Comparison of ENCODE assay signal across 1 cellular context in the genomic region with DNA sequence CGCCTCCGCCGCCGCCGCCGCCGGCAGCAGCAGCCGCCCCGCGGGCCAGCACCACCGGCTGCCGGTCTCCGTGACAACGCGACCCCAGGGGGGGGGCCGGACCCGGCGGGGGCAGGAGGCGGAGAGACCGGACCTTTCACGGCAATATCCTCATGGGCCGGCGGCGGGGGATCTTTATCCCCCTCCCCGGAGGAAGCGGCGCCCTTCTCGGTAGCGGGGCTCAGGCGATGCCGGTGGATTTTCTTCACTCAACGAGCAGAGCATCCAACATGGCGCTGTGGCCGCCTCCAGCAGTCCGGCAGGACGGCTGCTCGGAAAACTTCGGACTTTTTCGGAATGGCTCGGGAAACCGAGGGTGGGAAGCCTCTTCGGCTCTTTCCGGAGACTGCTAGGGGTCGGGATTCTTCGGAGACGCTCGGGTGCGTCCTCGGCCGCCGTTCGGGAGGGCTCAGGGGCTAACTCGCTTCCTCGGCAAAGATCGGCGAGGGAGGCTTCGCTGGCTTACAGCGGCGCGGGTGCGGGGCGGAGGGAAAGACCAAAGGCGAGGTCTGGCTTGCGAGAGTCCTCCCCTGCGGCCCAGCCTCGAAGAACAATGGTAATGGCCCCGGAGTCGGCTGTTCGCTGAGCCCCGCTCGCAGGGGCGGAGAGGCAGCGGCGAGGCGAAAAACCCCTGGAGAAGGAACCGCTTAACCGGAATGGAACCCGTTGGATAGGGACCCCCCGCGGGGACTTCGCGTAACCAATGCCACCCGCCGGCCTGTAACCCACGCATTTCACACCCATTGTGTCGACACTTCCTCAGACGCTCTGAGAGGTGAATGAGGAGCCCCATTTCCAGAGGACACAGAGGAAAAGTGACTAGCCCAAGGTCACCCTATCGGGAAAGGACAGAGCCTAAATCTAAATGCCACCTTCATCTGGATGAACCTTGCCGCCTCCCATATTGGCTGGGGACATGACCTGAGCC.
A peak's percentile ranks its signal among the peaks of the same experiment; 100 is the strongest.
TF ChIP-seq lines count a peak whose summit lies in the region.

A gene with protein sequence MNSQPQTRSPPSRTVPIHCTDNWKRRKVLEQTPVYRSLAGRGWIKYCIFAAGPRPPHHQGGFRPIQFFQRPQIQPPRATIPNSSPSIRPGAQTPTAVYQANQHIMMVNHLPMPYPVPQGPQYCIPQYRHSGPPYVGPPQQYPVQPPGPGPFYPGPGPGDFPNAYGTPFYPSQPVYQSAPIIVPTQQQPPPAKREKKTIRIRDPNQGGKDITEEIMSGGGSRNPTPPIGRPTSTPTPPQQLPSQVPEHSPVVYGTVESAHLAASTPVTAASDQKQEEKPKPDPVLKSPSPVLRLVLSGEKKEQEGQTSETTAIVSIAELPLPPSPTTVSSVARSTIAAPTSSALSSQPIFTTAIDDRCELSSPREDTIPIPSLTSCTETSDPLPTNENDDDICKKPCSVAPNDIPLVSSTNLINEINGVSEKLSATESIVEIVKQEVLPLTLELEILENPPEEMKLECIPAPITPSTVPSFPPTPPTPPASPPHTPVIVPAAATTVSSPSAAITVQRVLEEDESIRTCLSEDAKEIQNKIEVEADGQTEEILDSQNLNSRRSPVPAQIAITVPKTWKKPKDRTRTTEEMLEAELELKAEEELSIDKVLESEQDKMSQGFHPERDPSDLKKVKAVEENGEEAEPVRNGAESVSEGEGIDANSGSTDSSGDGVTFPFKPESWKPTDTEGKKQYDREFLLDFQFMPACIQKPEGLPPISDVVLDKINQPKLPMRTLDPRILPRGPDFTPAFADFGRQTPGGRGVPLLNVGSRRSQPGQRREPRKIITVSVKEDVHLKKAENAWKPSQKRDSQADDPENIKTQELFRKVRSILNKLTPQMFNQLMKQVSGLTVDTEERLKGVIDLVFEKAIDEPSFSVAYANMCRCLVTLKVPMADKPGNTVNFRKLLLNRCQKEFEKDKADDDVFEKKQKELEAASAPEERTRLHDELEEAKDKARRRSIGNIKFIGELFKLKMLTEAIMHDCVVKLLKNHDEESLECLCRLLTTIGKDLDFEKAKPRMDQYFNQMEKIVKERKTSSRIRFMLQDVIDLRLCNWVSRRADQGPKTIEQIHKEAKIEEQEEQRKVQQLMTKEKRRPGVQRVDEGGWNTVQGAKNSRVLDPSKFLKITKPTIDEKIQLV (N-terminal part only) (minus strand): TSS at position 309 of the 967 bp plus-strand sequence. CDS start 174,155 bp downstream, outside the sequence.

TF ChIP-seq in liver, 16 proteins besides CTCF, POLR2A, EP300 and RAD21 (continued from another document):
- TF ChIP-seq, protein P1, sequence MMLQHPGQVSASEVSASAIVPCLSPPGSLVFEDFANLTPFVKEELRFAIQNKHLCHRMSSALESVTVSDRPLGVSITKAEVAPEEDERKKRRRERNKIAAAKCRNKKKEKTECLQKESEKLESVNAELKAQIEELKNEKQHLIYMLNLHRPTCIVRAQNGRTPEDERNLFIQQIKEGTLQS (IDR thresholded peaks at IDR 0.05) = no peak
- TF ChIP-seq HNF4G (IDR thresholded peaks at IDR 0.05) = peak; percentile 87
- TF ChIP-seq MAX (IDR thresholded peaks at IDR 0.05) = peak; percentile 28
- no peak for TF ChIP-seq NR2F2 (IDR thresholded peaks at IDR 0.05)
- peak; percentile 93 for TF ChIP-seq ZBTB33 (IDR thresholded peaks at IDR 0.05)
- no peak for TF ChIP-seq EGR1 (IDR thresholded peaks at IDR 0.05; ENCODE audit: low read depth in 2 of 2)
- TF ChIP-seq SP1 (IDR thresholded peaks at IDR 0.05) = no peak
- TF ChIP-seq FOXA1 (IDR thresholded peaks at IDR 0.05) = no peak
- TF ChIP-seq TAF1 (conservative IDR thresholded peaks at IDR 0.05) = no peak
- TF ChIP-seq, protein P2, sequence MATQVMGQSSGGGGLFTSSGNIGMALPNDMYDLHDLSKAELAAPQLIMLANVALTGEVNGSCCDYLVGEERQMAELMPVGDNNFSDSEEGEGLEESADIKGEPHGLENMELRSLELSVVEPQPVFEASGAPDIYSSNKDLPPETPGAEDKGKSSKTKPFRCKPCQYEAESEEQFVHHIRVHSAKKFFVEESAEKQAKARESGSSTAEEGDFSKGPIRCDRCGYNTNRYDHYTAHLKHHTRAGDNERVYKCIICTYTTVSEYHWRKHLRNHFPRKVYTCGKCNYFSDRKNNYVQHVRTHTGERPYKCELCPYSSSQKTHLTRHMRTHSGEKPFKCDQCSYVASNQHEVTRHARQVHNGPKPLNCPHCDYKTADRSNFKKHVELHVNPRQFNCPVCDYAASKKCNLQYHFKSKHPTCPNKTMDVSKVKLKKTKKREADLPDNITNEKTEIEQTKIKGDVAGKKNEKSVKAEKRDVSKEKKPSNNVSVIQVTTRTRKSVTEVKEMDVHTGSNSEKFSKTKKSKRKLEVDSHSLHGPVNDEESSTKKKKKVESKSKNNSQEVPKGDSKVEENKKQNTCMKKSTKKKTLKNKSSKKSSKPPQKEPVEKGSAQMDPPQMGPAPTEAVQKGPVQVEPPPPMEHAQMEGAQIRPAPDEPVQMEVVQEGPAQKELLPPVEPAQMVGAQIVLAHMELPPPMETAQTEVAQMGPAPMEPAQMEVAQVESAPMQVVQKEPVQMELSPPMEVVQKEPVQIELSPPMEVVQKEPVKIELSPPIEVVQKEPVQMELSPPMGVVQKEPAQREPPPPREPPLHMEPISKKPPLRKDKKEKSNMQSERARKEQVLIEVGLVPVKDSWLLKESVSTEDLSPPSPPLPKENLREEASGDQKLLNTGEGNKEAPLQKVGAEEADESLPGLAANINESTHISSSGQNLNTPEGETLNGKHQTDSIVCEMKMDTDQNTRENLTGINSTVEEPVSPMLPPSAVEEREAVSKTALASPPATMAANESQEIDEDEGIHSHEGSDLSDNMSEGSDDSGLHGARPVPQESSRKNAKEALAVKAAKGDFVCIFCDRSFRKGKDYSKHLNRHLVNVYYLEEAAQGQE (IDR thresholded peaks at IDR 0.05) = no peak
- TF ChIP-seq GABPA (IDR thresholded peaks at IDR 0.05 in 1 of 2, conservative IDR thresholded peaks at IDR 0.05 in 1 of 2) = no peak
